Comparison of ENCODE assay signal across 14 cellular contexts in the genomic region with DNA sequence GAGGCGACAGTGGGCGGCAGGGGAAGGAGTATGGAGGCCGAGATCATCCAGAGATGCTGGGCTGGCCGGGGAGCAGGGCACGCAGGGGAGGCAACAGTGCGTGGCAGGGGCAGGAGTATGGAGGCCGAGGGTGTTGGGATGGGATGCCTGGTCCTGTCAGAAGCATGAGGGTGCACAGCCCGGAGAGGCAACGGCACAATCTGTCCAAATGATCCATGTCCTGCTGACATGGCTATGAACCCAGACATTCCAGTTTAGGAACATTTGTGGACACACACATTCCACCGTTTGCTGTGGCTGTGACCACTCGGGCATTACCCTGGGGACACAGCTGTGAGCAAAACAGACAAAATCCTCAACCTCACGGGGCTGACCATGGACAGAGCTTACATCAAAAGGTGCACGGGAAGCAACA.
"Had no signal": no experiment of that assay in that cellular context is flagged by ENCODE, and none has a peak within 500 bp of the region (broad histone marks: within the 10 kb centered on the region; RNA-seq: fewer than 3 reads in every experiment).

No MANE protein-coding gene starts in this region.

- DNase-seq: activated CD4-positive, alpha-beta T cell treated with anti-CD3 and anti-CD28 coated beads for 36 hours; activated CD8-positive, alpha-beta memory T cell treated with anti-CD3 and anti-CD28 coated beads for 24 hours; activated naive CD4-positive, alpha-beta T cell treated with Interleukin-2 at 50 U/mL for 16 hours; anterior cingulate cortex; endodermal cell; erythroblast; heart right ventricle; left ventricle myocardium inferior; mesenchymal stem cell; ovary; thyroid gland; WERI-Rb-1 had no signal

- H3K36me3 ChIP-seq: gastroesophageal sphincter, heart right ventricle, left ventricle myocardium inferior, ovary, thyroid gland, WERI-Rb-1 had no signal

- H3K4me1 ChIP-seq: gastroesophageal sphincter, thyroid gland had no signal

- H3K27ac ChIP-seq: gastroesophageal sphincter, heart right ventricle, left ventricle myocardium inferior, ovary, thyroid gland, WERI-Rb-1 had no signal

- H3K4me3 ChIP-seq: gastroesophageal sphincter, heart right ventricle, left ventricle myocardium inferior, ovary, thyroid gland had no signal

- H3K9me3 ChIP-seq: gastroesophageal sphincter, heart right ventricle, left ventricle myocardium inferior, ovary, thyroid gland had no signal

- H3K27me3 ChIP-seq: gastroesophageal sphincter, heart right ventricle, ovary, thyroid gland had no signal

- ATAC-seq: activated CD4-positive, alpha-beta T cell treated with anti-CD3 and anti-CD28 coated beads for 36 hours; gastroesophageal sphincter; heart right ventricle; stimulated activated effector memory CD8-positive, alpha-beta T cell treated with anti-CD3 and anti-CD28 coated beads, Interleukin-12 subunit alpha, Interleukin-12 subunit beta, amount 100 ng/mL, for 72 hours had no signal
